ENCODE assay signal across 1 cellular context in the genomic region with DNA sequence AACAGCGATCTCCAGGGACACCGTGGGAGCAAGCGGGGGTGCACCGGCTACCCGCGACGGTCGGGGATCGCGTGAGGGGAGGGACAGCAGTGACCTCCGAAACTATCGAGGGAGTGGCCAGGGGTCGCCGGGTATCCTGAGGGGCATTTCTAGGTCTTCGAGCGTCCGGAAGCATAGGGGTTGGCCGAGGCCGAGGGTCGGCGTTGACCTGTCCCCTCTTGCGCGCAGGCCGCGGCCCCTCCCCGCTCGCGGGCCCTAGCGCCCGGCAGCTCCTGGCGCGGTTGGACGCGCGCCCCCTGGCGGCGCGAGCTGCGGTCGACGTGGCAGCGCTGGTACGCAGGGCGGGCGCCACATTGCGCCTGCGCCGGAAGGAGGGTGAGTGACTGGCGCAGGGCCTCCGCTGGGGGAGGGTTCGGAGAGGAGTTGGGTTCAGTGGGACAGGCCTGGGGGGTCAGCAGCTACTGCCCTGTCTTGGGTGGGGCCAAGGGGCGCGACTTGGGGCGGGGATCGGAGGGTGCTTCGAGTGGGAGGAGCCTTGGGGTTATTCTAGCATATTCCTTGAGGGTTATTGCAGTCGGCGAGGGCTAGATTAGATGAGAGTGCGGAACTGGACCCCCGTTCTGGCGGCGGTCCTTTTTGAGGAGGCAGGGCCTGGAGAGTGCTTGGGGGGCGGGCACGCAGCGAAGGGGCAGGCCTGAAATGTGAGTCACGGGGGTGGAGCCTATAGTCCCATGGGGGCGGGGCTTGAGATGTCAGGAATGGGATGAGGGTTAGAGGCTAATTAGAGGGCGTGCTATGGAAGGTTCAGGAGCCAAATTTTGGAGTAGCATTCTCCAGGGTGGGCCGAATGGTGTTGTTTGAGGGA.
A peak's percentile ranks its signal among the peaks of the same experiment; 100 is the strongest.
TF ChIP-seq lines count a peak whose summit lies in the region.

No MANE protein-coding gene starts in this region.

TF ChIP-seq in K562, 482 proteins besides CTCF, POLR2A, EP300 and RAD21 (continued from another document):
- TF ChIP-seq, protein P1, sequence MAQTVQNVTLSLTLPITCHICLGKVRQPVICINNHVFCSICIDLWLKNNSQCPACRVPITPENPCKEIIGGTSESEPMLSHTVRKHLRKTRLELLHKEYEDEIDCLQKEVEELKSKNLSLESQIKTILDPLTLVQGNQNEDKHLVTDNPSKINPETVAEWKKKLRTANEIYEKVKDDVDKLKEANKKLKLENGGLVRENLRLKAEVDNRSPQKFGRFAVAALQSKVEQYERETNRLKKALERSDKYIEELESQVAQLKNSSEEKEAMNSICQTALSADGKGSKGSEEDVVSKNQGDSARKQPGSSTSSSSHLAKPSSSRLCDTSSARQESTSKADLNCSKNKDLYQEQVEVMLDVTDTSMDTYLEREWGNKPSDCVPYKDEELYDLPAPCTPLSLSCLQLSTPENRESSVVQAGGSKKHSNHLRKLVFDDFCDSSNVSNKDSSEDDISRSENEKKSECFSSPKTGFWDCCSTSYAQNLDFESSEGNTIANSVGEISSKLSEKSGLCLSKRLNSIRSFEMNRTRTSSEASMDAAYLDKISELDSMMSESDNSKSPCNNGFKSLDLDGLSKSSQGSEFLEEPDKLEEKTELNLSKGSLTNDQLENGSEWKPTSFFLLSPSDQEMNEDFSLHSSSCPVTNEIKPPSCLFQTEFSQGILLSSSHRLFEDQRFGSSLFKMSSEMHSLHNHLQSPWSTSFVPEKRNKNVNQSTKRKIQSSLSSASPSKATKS (CRISPR knock-in tag; IDR thresholded peaks at IDR 0.05): no peak
- TF ChIP-seq RB1 (IDR thresholded peaks at IDR 0.05; ENCODE audit: low read depth) (peak; percentile 81), RFX5 (IDR thresholded peaks at IDR 0.05; ENCODE audit: low read depth, low read length) (no peak), ZNF282 (CRISPR knock-in tag; IDR thresholded peaks at IDR 0.05) (no peak), RFX7 (CRISPR knock-in tag; IDR thresholded peaks at IDR 0.05) (no peak), MTA3 (IDR thresholded peaks at IDR 0.05; ENCODE audit: borderline replicate concordance) (no peak), KLF16 (IDR thresholded peaks at IDR 0.05) (no peak), ETS2 (tag; IDR thresholded peaks at IDR 0.05; ENCODE audit: borderline replicate concordance, poor library complexity, severe bottlenecking) (no peak), NCOA4 (IDR thresholded peaks at IDR 0.05; ENCODE audit: partially characterized antibody) (no peak), FOXA1 (IDR thresholded peaks at IDR 0.05; ENCODE audit: borderline replicate concordance) (no peak), FIP1L1 (IDR thresholded peaks at IDR 0.05; ENCODE audit: low read depth, low read length, poor library complexity, severe bottlenecking) (peak; percentile 56)
- TF ChIP-seq, protein P2, sequence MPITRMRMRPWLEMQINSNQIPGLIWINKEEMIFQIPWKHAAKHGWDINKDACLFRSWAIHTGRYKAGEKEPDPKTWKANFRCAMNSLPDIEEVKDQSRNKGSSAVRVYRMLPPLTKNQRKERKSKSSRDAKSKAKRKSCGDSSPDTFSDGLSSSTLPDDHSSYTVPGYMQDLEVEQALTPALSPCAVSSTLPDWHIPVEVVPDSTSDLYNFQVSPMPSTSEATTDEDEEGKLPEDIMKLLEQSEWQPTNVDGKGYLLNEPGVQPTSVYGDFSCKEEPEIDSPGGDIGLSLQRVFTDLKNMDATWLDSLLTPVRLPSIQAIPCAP (CRISPR knock-in tag; IDR thresholded peaks at IDR 0.05; ENCODE audit: borderline replicate concordance): no peak
- TF ChIP-seq, protein P3, sequence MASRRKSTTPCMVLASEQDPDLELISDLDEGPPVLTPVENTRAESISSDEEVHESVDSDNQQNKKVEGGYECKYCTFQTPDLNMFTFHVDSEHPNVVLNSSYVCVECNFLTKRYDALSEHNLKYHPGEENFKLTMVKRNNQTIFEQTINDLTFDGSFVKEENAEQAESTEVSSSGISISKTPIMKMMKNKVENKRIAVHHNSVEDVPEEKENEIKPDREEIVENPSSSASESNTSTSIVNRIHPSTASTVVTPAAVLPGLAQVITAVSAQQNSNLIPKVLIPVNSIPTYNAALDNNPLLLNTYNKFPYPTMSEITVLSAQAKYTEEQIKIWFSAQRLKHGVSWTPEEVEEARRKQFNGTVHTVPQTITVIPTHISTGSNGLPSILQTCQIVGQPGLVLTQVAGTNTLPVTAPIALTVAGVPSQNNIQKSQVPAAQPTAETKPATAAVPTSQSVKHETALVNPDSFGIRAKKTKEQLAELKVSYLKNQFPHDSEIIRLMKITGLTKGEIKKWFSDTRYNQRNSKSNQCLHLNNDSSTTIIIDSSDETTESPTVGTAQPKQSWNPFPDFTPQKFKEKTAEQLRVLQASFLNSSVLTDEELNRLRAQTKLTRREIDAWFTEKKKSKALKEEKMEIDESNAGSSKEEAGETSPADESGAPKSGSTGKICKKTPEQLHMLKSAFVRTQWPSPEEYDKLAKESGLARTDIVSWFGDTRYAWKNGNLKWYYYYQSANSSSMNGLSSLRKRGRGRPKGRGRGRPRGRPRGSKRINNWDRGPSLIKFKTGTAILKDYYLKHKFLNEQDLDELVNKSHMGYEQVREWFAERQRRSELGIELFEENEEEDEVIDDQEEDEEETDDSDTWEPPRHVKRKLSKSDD (conservative IDR thresholded peaks at IDR 0.05; ENCODE audit: low read length): no peak
- TF ChIP-seq, protein P4, sequence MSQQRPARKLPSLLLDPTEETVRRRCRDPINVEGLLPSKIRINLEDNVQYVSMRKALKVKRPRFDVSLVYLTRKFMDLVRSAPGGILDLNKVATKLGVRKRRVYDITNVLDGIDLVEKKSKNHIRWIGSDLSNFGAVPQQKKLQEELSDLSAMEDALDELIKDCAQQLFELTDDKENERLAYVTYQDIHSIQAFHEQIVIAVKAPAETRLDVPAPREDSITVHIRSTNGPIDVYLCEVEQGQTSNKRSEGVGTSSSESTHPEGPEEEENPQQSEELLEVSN (IDR thresholded peaks at IDR 0.05; ENCODE audit: borderline replicate concordance in 1 of 2, extremely low read depth in 1 of 2, insufficient read depth in 1 of 2, insufficient read length in 1 of 2, low read depth in 1 of 2, low read length in 1 of 2, poor library complexity in 1 of 2, severe bottlenecking in 1 of 2): peak in 1 of 2 experiments; percentile 38
- TF ChIP-seq, protein P5, sequence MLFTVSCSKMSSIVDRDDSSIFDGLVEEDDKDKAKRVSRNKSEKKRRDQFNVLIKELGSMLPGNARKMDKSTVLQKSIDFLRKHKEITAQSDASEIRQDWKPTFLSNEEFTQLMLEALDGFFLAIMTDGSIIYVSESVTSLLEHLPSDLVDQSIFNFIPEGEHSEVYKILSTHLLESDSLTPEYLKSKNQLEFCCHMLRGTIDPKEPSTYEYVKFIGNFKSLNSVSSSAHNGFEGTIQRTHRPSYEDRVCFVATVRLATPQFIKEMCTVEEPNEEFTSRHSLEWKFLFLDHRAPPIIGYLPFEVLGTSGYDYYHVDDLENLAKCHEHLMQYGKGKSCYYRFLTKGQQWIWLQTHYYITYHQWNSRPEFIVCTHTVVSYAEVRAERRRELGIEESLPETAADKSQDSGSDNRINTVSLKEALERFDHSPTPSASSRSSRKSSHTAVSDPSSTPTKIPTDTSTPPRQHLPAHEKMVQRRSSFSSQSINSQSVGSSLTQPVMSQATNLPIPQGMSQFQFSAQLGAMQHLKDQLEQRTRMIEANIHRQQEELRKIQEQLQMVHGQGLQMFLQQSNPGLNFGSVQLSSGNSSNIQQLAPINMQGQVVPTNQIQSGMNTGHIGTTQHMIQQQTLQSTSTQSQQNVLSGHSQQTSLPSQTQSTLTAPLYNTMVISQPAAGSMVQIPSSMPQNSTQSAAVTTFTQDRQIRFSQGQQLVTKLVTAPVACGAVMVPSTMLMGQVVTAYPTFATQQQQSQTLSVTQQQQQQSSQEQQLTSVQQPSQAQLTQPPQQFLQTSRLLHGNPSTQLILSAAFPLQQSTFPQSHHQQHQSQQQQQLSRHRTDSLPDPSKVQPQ (CRISPR knock-in tag; IDR thresholded peaks at IDR 0.05; ENCODE audit: borderline replicate concordance): no peak
